10 cellular contexts compared by ENCODE assay signal in genomic region chr19:48397263-48397635, GRCh38. TPM values are rescaled to one million over a fixed set of nuclear protein-coding genes. Genes with fewer than 3 reads are reported as not detected.
DNase-seq lines count a peak whose midpoint lies in the region; ATAC-seq and TF ChIP-seq lines count a peak whose summit lies in the region.
"Had no signal": no experiment of that assay in that cellular context is flagged by ENCODE, and none has a peak within 500 bp of the region (broad histone marks: within the 10 kb centered on the region; RNA-seq: fewer than 3 reads in every experiment).

No MANE protein-coding gene starts in this region.

- peak overlapping the region; percentile 85 for H3K4me3 Mint-ChIP-seq in CD8-positive, alpha-beta T cell
- H3K4me3 Mint-ChIP-seq in IgD-negative memory B cell (peak overlapping the region; percentile 24 to 87 (median 71)), brain (peak overlapping the region; percentile 54 to 93 (median 76)), natural killer cell (peak overlapping the region; percentile 96)

- peak overlapping the region; percentile 19 for H3K27ac Mint-ChIP-seq in CD8-positive, alpha-beta T cell
- peak overlapping the region in 1 of 3 donors; percentile 60 for H3K27ac Mint-ChIP-seq in IgD-negative memory B cell
- peak overlapping the region in 3 of 5 experiments; percentile 9 to 77 (median 65) for H3K27ac Mint-ChIP-seq in brain
- peak overlapping the region; percentile 79 to 82 for H3K27ac Mint-ChIP-seq in natural killer cell

- H3K9me3 Mint-ChIP-seq in CD8-positive, alpha-beta T cell, result peaks cover 2% of the 10 kb centered on the region
- H3K9me3 Mint-ChIP-seq in IgD-negative memory B cell, result peaks cover 0 to 4% (median 2%) of the 10 kb centered on the region in 3 donors
- H3K9me3 Mint-ChIP-seq in brain, result peaks cover 0 to 8% (median 3%) of the 10 kb centered on the region in 5 experiments
- H3K9me3 Mint-ChIP-seq in natural killer cell, result peaks cover 0 to 3% of the 10 kb centered on the region in 2 donors

- CTCF ChIA-PET in CD8-positive, alpha-beta T cell (lab: Charles Lee), result no interaction called here

- H3K27me3 ChIP-seq in CD8-positive, alpha-beta T cell (ENCODE audit: insufficient read depth, low read length), result peaks cover 24% of the 10 kb centered on the region

- no peaks in the 10 kb centered on the region for H3K36me3 Mint-ChIP-seq in CD8-positive, alpha-beta T cell
- H3K36me3 Mint-ChIP-seq in IgD-negative memory B cell (no peaks in the 10 kb centered on the region), brain (peaks cover 9% of the 10 kb centered on the region), natural killer cell (no peaks in the 10 kb centered on the region)

- peaks cover 37% of the 10 kb centered on the region for H3K4me1 Mint-ChIP-seq in CD8-positive, alpha-beta T cell (ENCODE audit: low read depth)
- H3K4me1 Mint-ChIP-seq in IgD-negative memory B cell (peaks cover 8 to 23% (median 18%) of the 10 kb centered on the region in 3 donors), brain (peaks cover 80% of the 10 kb centered on the region), natural killer cell (peaks cover 34 to 59% of the 10 kb centered on the region in 2 donors)

- peaks cover 46% of the 10 kb centered on the region for H3K4me1 ChIP-seq in CD8-positive, alpha-beta T cell (ENCODE audit: insufficient read depth, low read length)

- POLR2A ChIA-PET in CD8-positive, alpha-beta T cell (lab: Charles Lee), result no interaction called here

- no peak overlapping the region for H3K27ac ChIP-seq in CD8-positive, alpha-beta T cell (ENCODE audit: low read depth, low read length)

- no peaks in the 10 kb centered on the region for H3K9me3 ChIP-seq in CD8-positive, alpha-beta T cell (ENCODE audit: low read length)

- no peak for DNase-seq in CD8-positive, alpha-beta T cell
- no peak for DNase-seq in natural killer cell
- DNase-seq in KBM-7, result no peak
- DNase-seq in DMS 273 (lab: John Stamatoyannopoulos, UW; ENCODE audit: unreplicated experiment), result no peak
- no peak for DNase-seq in NCI-H1105 treated with DMSO at 0.1 percent for 48 hours (lab: John Stamatoyannopoulos, UW)
- DNase-seq in T1000 (lab: John Stamatoyannopoulos, UW), result no peak
- DNase-seq: NCI-H226 had no signal

- no peak for TF ChIP-seq CTCF in CD8-positive, alpha-beta T cell (IDR thresholded peaks at IDR 0.05)
- no peak for TF ChIP-seq CTCF in brain (conservative IDR thresholded peaks at IDR 0.05)
- no peak for TF ChIP-seq CTCF in natural killer cell (IDR thresholded peaks at IDR 0.05)

- peaks cover 22% of the 10 kb centered on the region for H3K27me3 Mint-ChIP-seq in CD8-positive, alpha-beta T cell (ENCODE audit: low read depth)
- H3K27me3 Mint-ChIP-seq in IgD-negative memory B cell, result peaks cover 33% of the 10 kb centered on the region
- H3K27me3 Mint-ChIP-seq in brain, result peaks cover 47% of the 10 kb centered on the region
- peaks cover 12 to 40% of the 10 kb centered on the region in 2 donors for H3K27me3 Mint-ChIP-seq in natural killer cell (ENCODE audit: low read depth in 2 of 2)

- no peak for ATAC-seq in CD8-positive, alpha-beta T cell
- ATAC-seq in natural killer cell, result no peak

- intact Hi-C loops in CD8-positive, alpha-beta T cell (cut with DNase I, micrococcal nuclease), result loop anchor here (5.0 to 10.0 kb wide), 4 partner anchors 95 to 1142 kb away; partner anchors contain the start of gene CCDC9 (in 1 of the 2)
- intact Hi-C loops in natural killer cell (cut with micrococcal nuclease), result no loop called here

- H3K36me3 ChIP-seq in CD8-positive, alpha-beta T cell (ENCODE audit: insufficient read depth, low read length), result no peaks in the 10 kb centered on the region

- in situ Hi-C loops in KBM-7 (cut with MboI; ENCODE audit: low pct_unique_long_range_greater_than_20kb, low sequenced_read_pairs), result no loop called here

- peak overlapping the region; percentile 43 for H3K4me3 ChIP-seq in CD8-positive, alpha-beta T cell (ENCODE audit: low read depth, low read length)

RNA-seq across cellular contexts. Expression of gene GRIN2D, which starts 3.8 kb away (rescaled TPM):
- not detected for total RNA-seq in CD8-positive, alpha-beta T cell
- polyA plus RNA-seq in IgD-negative memory B cell (not detected), brain (ENCODE audit: insufficient read depth, low read depth, low replicate concordance) (2.1 TPM)
- total RNA-seq in natural killer cell, result under 1 TPM; 0.05 to 0.28 (median 0.07) TPM

RNA-seq across cellular contexts. Expression of gene KDELR1, which starts 5.9 kb away (rescaled TPM):
- 10 to 100 TPM; 29.7 to 33.1 TPM for total RNA-seq in CD8-positive, alpha-beta T cell
- polyA plus RNA-seq in IgD-negative memory B cell, result 29.2 TPM
- polyA plus RNA-seq in brain (ENCODE audit: insufficient read depth, low read depth, low replicate concordance), result 216 TPM
- total RNA-seq in natural killer cell, result 10 to 100 TPM; 41.5 to 47.5 (median 46.0) TPM

RNA-seq across cellular contexts. Expression of gene SYNGR4, which starts 33.1 kb away (rescaled TPM):
- total RNA-seq in CD8-positive, alpha-beta T cell, result not detected
- polyA plus RNA-seq in IgD-negative memory B cell, result not detected
- 8.6 TPM for polyA plus RNA-seq in brain (ENCODE audit: insufficient read depth, low read depth, low replicate concordance)
- total RNA-seq in natural killer cell, result not detected
- total RNA-seq: HT1080 had no signal

RNA-seq across cellular contexts. Expression of gene TMEM143, which starts 33.5 kb away (rescaled TPM):
- total RNA-seq in CD8-positive, alpha-beta T cell, result 1 to 10 TPM; 6.4 to 7.7 TPM
- 16.2 TPM for polyA plus RNA-seq in IgD-negative memory B cell
- 6.4 TPM for polyA plus RNA-seq in brain (ENCODE audit: insufficient read depth, low read depth, low replicate concordance)
- 10 to 100 TPM; 10.2 to 12.3 (median 11.1) TPM for total RNA-seq in natural killer cell

RNA-seq across cellular contexts. Expression of gene GRWD1, which starts 48.5 kb away (rescaled TPM):
- 10 to 100 TPM; 36.1 to 41.7 TPM for total RNA-seq in CD8-positive, alpha-beta T cell
- polyA plus RNA-seq in IgD-negative memory B cell (40.3 TPM), brain (ENCODE audit: insufficient read depth, low read depth, low replicate concordance) (20.4 TPM)
- 10 to 100 TPM; 14.2 to 29.0 (median 16.7) TPM for total RNA-seq in natural killer cell
